Comparison of ENCODE assay signal across 1 cellular context in the genomic region with DNA sequence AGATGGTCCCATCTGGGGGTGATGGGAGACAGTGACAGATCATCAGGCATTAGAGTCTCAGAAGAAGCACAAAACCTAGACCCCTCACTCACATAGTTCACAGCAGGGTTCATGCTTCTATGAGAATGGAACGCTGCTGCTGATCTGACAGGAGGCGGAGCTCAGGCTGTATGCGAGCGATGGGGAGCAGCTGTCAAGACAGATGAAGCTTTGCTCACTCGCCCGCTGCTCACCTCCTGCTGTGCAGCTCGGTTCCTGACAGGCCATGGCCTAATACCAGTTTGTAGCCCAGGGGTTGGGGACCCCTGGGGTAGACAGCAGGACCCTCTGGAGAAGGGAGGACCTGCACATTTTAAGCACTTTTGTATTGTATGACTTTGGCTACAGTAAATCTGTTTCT.
TF ChIP-seq lines count a peak whose summit lies in the region.

No MANE protein-coding gene starts in this region.

TF ChIP-seq in IMR-90, 13 proteins besides CTCF, POLR2A, EP300 and RAD21 (continued from another document):
- TF ChIP-seq ELK1 (IDR thresholded peaks at IDR 0.05; ENCODE audit: borderline replicate concordance, low read depth, low read length) (no peak), BHLHE40 (IDR thresholded peaks at IDR 0.05; ENCODE audit: low read depth, low read length) (no peak), USF2 (IDR thresholded peaks at IDR 0.05; ENCODE audit: low read depth, low read length) (no peak), RCOR1 (IDR thresholded peaks at IDR 0.05; ENCODE audit: insufficient replicate concordance, low read length) (no peak), CEBPB (IDR thresholded peaks at IDR 0.05; ENCODE audit: low read depth, low read length) (no peak), FOS (IDR thresholded peaks at IDR 0.05; ENCODE audit: low read depth, low read length) (no peak), MXI1 (IDR thresholded peaks at IDR 0.05; ENCODE audit: borderline replicate concordance, low read depth, low read length) (no peak), RFX5 (IDR thresholded peaks at IDR 0.05; ENCODE audit: low read depth, low read length) (no peak), CHD1 (IDR thresholded peaks at IDR 0.05; ENCODE audit: low read depth, low read length) (no peak)
